In genomic region chr10:11678074-11678793, GRCh38 we compare ENCODE assay signal across 8 cellular contexts.
DNase-seq lines count a peak whose midpoint lies in the region; ATAC-seq and TF ChIP-seq lines count a peak whose summit lies in the region.

No MANE protein-coding gene starts in this region.

- no peak for TF ChIP-seq CTCF in GM13976 (IDR thresholded peaks at IDR 0.05; ENCODE audit: borderline replicate concordance, control extremely low read depth, extremely low read depth, insufficient read depth, missing control alignments)
- no peak for TF ChIP-seq CTCF in fibroblast of mammary gland (conservative IDR thresholded peaks at IDR 0.05; ENCODE audit: control insufficient read depth, insufficient read depth, low read depth, low read length)
- no peak for TF ChIP-seq CTCF in hepatocyte (IDR thresholded peaks at IDR 0.05; ENCODE audit: poor library complexity)
- no peak for TF ChIP-seq CTCF in neural progenitor cell (IDR thresholded peaks at IDR 0.05)

- WGBS in hepatocyte (ENCODE audit: low lambda C conversion rate, missing lambda C conversion rate): 94% methylated on average over 17 of the region's 17 CpGs

- H3K9me2 ChIP-seq in hepatocyte (replicated peaks; ENCODE audit: insufficient read depth): no peaks in the 10 kb centered on the region

- H3F3A ChIP-seq in neural progenitor cell (ENCODE audit: low read depth): no peaks in the 10 kb centered on the region

- H3K4me3 ChIP-seq in fibroblast of mammary gland (ENCODE audit: control insufficient read depth, low read depth, low read length): no peak overlapping the region
- H3K4me3 ChIP-seq in hepatocyte: no peak overlapping the region
- no peak overlapping the region for H3K4me3 ChIP-seq in neural progenitor cell

- H3K36me3 Mint-ChIP-seq in neural progenitor cell: no peaks in the 10 kb centered on the region

- H3K9me3 Mint-ChIP-seq in neural progenitor cell: no peaks in the 10 kb centered on the region

- ATAC-seq in GM21360 (IDR thresholded peaks at IDR 0.05; ENCODE audit: unreplicated experiment) (peak; percentile 90), HG03469 (IDR thresholded peaks at IDR 0.05; ENCODE audit: unreplicated experiment) (peak; percentile 89)

- H4K20me1 ChIP-seq in hepatocyte (ENCODE audit: insufficient read depth, poor library complexity, severe bottlenecking): no peaks in the 10 kb centered on the region
- no peaks in the 10 kb centered on the region for H4K20me1 ChIP-seq in neural progenitor cell (ENCODE audit: low read depth)

- H3K9me3 ChIP-seq in hepatocyte (ENCODE audit: low read depth) (no peaks in the 10 kb centered on the region), neural progenitor cell (ENCODE audit: low read depth) (no peaks in the 10 kb centered on the region)

- no peak overlapping the region for H3K27ac ChIP-seq in hepatocyte
- no peak overlapping the region for H3K27ac ChIP-seq in neural progenitor cell

- H3K4me1 ChIP-seq in hepatocyte (ENCODE audit: insufficient read depth) (peaks cover 6% of the 10 kb centered on the region), neural progenitor cell (no peaks in the 10 kb centered on the region)

- H2AFZ ChIP-seq in hepatocyte: no peak overlapping the region
- no peak overlapping the region for H2AFZ ChIP-seq in neural progenitor cell (replicated peaks)

- DNase-seq in GM13976 (ENCODE audit: low spot score) (peak; percentile 76), fibroblast of mammary gland (ENCODE audit: low read depth) (peak; percentile 48), hepatocyte (ENCODE audit: low spot score) (no peak), UCSD-AML1 (lab: John Stamatoyannopoulos, UW; ENCODE audit: unreplicated experiment) (no peak), AML-193 (lab: John Stamatoyannopoulos, UW) (no peak), neural progenitor cell (ENCODE audit: low spot score) (no peak)

- no peaks in the 10 kb centered on the region for H3K27me3 ChIP-seq in hepatocyte
- no peaks in the 10 kb centered on the region for H3K27me3 ChIP-seq in neural progenitor cell

- H3K9ac ChIP-seq in neural progenitor cell: no peak overlapping the region

- H3K4me2 ChIP-seq in hepatocyte (no peak overlapping the region), neural progenitor cell (no peak overlapping the region)

- in situ Hi-C loops in GM13976 (cut with MboI; ENCODE audit: low sequenced_read_pairs, unreplicated experiment): no loop called here

- H3K4me1 Mint-ChIP-seq in neural progenitor cell: peaks cover 16% of the 10 kb centered on the region

- H3K36me3 ChIP-seq in hepatocyte (replicated peaks; ENCODE audit: insufficient read depth, low read depth) (no peaks in the 10 kb centered on the region), neural progenitor cell (no peaks in the 10 kb centered on the region)

- no peak overlapping the region for H3K4me3 Mint-ChIP-seq in neural progenitor cell

- no peak overlapping the region for H3K27ac Mint-ChIP-seq in neural progenitor cell

- peaks cover 3% of the 10 kb centered on the region for H3K27me3 Mint-ChIP-seq in neural progenitor cell (ENCODE audit: insufficient read depth, low read depth)

- H3K79me2 ChIP-seq in hepatocyte (no peaks in the 10 kb centered on the region), neural progenitor cell (ENCODE audit: low read depth) (no peaks in the 10 kb centered on the region)

Comparison
In these comparisons a context has a peak if more than half of its experiments do, and no peak if none do; other contexts are left out.
1. DNase-seq: peak in GM13976 (single experiment) and fibroblast of mammary gland (single experiment); none in hepatocyte (single experiment), UCSD-AML1 (single experiment), AML-193 (0 of 2) and neural progenitor cell (single experiment).